22 cellular contexts compared by ENCODE assay signal in genomic region chr17:46930083-46930482, GRCh38. TPM values are rescaled to one million over a fixed set of nuclear protein-coding genes. Genes with fewer than 3 reads are reported as not detected.
DNase-seq lines count a peak whose midpoint lies in the region; ATAC-seq, FAIRE-seq and TF ChIP-seq lines count a peak whose summit lies in the region.
"Had no signal": no experiment of that assay in that cellular context is flagged by ENCODE, and none has a peak within 500 bp of the region (broad histone marks: within the 10 kb centered on the region; RNA-seq: fewer than 3 reads in every experiment).

No MANE protein-coding gene starts in this region.

- no peak overlapping the region for H3K9ac ChIP-seq in mammary epithelial cell (ENCODE audit: insufficient read depth, low read length)
- peak overlapping the region; percentile 36 for H3K9ac ChIP-seq in endothelial cell of umbilical vein (replicated peaks; ENCODE audit: extremely low read depth, insufficient read depth, low read length)

- peaks cover 41% of the 10 kb centered on the region for H3K36me3 Mint-ChIP-seq in nephron progenitor cell (ENCODE audit: low read depth)

- no peaks in the 10 kb centered on the region for H3K9me1 ChIP-seq in endothelial cell of umbilical vein (replicated peaks; ENCODE audit: control insufficient read depth, extremely low read depth, insufficient read depth, low read length)

- peaks cover 14% of the 10 kb centered on the region for H3K4me1 Mint-ChIP-seq in nephron progenitor cell

- H3K27ac Mint-ChIP-seq in nephron progenitor cell, result peak overlapping the region; percentile 89
- H3K27ac Mint-ChIP-seq: CD8-positive, alpha-beta T cell had no signal

- no TSS peak for BruUV-seq in mammary epithelial cell (replicated peaks; lab: Mats Ljungman, UMichigan)
- no TSS peak for BruUV-seq in endothelial cell of umbilical vein (replicated peaks; lab: Mats Ljungman, UMichigan)

- no peak overlapping the region for H3K4me3 Mint-ChIP-seq in nephron progenitor cell
- H3K4me3 Mint-ChIP-seq: CD8-positive, alpha-beta T cell had no signal

- H3K79me2 ChIP-seq in mammary epithelial cell (ENCODE audit: insufficient read depth, low read length) (peaks cover 53% of the 10 kb centered on the region), endothelial cell of umbilical vein (ENCODE audit: control insufficient read depth, insufficient read depth, low read length) (peaks cover 52% of the 10 kb centered on the region)

- H3K27ac ChIP-seq in mammary epithelial cell (ENCODE audit: insufficient read depth, low read depth, low read length), result peak overlapping the region; percentile 43
- no peak overlapping the region for H3K27ac ChIP-seq in breast epithelium
- H3K27ac ChIP-seq in endothelial cell of umbilical vein (ENCODE audit: insufficient read depth, low read depth, low read length), result peak overlapping the region; percentile 77
- H3K27ac ChIP-seq: 22Rv1, HL-60 had no signal

- peaks cover 27% of the 10 kb centered on the region for H3K36me3 ChIP-seq in mammary epithelial cell (ENCODE audit: insufficient read depth, low read length)
- H3K36me3 ChIP-seq in breast epithelium, result peaks cover 6% of the 10 kb centered on the region
- peaks cover 23 to 24% of the 10 kb centered on the region in 2 experiments for H3K36me3 ChIP-seq in endothelial cell of umbilical vein (ENCODE audit: control insufficient read depth in 2 of 2, extremely low read depth in 1 of 2, insufficient read depth in 2 of 2, low read length in 2 of 2)

- dilution Hi-C loops in mammary epithelial cell (cut with HindIII; ENCODE audit: low sequenced_read_pairs) (no loop called here), endothelial cell of umbilical vein (cut with MboI; ENCODE audit: extremely low pct_ligation_motif_present, low sequenced_read_pairs) (no loop called here)

- H3K9me3 Mint-ChIP-seq in nephron progenitor cell, result no peaks in the 10 kb centered on the region
- H3K9me3 Mint-ChIP-seq: CD8-positive, alpha-beta T cell had no signal

- CTCF ChIA-PET in mammary epithelial cell (lab: Charles Lee; ENCODE audit: low non-redundant PET), result no interaction called here
- CTCF ChIA-PET in endothelial cell of umbilical vein (lab: Charles Lee), result interaction anchor here (0.7 to 5.4 kb wide), 4 partner anchors 9 to 88 kb away, joined by 3 to 36 read pairs (median 4); no protein-coding TSS in a partner anchor

- H3K27me3 Mint-ChIP-seq in nephron progenitor cell (ENCODE audit: low read depth, poor library complexity), result no peaks in the 10 kb centered on the region

- in situ Hi-C loops in mammary epithelial cell (cut with MboI; ENCODE audit: low sequenced_read_pairs in 2 of 2), result no loop called here

- no peak for TF ChIP-seq CTCF in mammary epithelial cell (conservative IDR thresholded peaks at IDR 0.05 in 1 of 2, IDR thresholded peaks at IDR 0.05 in 1 of 2; ENCODE audit: extremely low read depth in 1 of 2, insufficient read depth in 1 of 2, low read depth in 1 of 2, low read length in 2 of 2)
- TF ChIP-seq CTCF in breast epithelium (IDR thresholded peaks at IDR 0.05), result no peak
- no peak for TF ChIP-seq CTCF in endothelial cell of umbilical vein (IDR thresholded peaks at IDR 0.05; ENCODE audit: extremely low read depth in 1 of 2, insufficient read depth in 1 of 2, low read depth in 1 of 2, low read length in 2 of 2)
- no peak for TF ChIP-seq CTCF in nephron progenitor cell (IDR thresholded peaks at IDR 0.05)

- H3K4me3 ChIP-seq in mammary epithelial cell (replicated peaks in 1 of 3; ENCODE audit: insufficient read depth in 1 of 3, low read depth in 2 of 3, low read length in 3 of 3), result no peak overlapping the region
- no peak overlapping the region for H3K4me3 ChIP-seq in breast epithelium
- H3K4me3 ChIP-seq in endothelial cell of umbilical vein (replicated peaks in 1 of 3; ENCODE audit: insufficient read depth in 1 of 3, low read depth in 1 of 3, low read length in 3 of 3), result no peak overlapping the region
- H3K4me3 ChIP-seq: K562 had no signal

- no peak overlapping the region for H2AFZ ChIP-seq in mammary epithelial cell (ENCODE audit: low read depth, low read length)
- H2AFZ ChIP-seq in endothelial cell of umbilical vein (ENCODE audit: low read depth, low read length), result no peak overlapping the region

- H3K27me3 ChIP-seq in mammary epithelial cell (ENCODE audit: insufficient read depth, low read length), result no peaks in the 10 kb centered on the region
- H3K27me3 ChIP-seq in breast epithelium, result no peaks in the 10 kb centered on the region
- H3K27me3 ChIP-seq in endothelial cell of umbilical vein (ENCODE audit: control insufficient read depth in 2 of 2, insufficient read depth in 2 of 2, low read length in 2 of 2), result no peaks in the 10 kb centered on the region

- no peak for ATAC-seq in HG02798 (IDR thresholded peaks at IDR 0.05; ENCODE audit: poor library complexity, unreplicated experiment)
- ATAC-seq in HG03378 (IDR thresholded peaks at IDR 0.05; ENCODE audit: unreplicated experiment), result no peak
- ATAC-seq: CD8-positive, alpha-beta T cell; K562 had no signal

- H4K20me1 ChIP-seq in mammary epithelial cell (ENCODE audit: insufficient read depth, low read length) (peaks cover 2% of the 10 kb centered on the region), endothelial cell of umbilical vein (replicated peaks; ENCODE audit: control insufficient read depth, extremely low read depth, insufficient read depth, low read length) (no peaks in the 10 kb centered on the region)

- TF ChIP-seq POLR2A in breast epithelium (IDR thresholded peaks at IDR 0.05) (no peak), endothelial cell of umbilical vein (IDR thresholded peaks at IDR 0.05; ENCODE audit: low read depth, low read length) (no peak)

- H3K9me3 ChIP-seq in mammary epithelial cell (replicated peaks; ENCODE audit: insufficient read depth, low read length) (no peaks in the 10 kb centered on the region), breast epithelium (no peaks in the 10 kb centered on the region), endothelial cell of umbilical vein (replicated peaks; ENCODE audit: control insufficient read depth, insufficient read depth, low read length) (no peaks in the 10 kb centered on the region)

- POLR2A ChIA-PET in endothelial cell of umbilical vein (lab: Charles Lee), result no interaction called here

- H3K4me1 ChIP-seq in mammary epithelial cell (ENCODE audit: insufficient read depth, low read length), result peaks cover 19% of the 10 kb centered on the region
- H3K4me1 ChIP-seq in breast epithelium, result no peaks in the 10 kb centered on the region
- H3K4me1 ChIP-seq in endothelial cell of umbilical vein (ENCODE audit: control insufficient read depth, extremely low read depth, insufficient read depth, low read length), result peaks cover 36% of the 10 kb centered on the region

- H3K4me2 ChIP-seq in mammary epithelial cell (ENCODE audit: insufficient read depth, low read depth, low read length), result no peak overlapping the region
- H3K4me2 ChIP-seq in endothelial cell of umbilical vein (ENCODE audit: insufficient read depth, low read length), result no peak overlapping the region

- DNase-seq in mammary epithelial cell (no peak), breast epithelium (ENCODE audit: low spot score in 2 of 2) (no peak), endothelial cell of umbilical vein (ENCODE audit: low read depth, low spot score) (no peak), nephron progenitor cell (no peak), NCI-H2029 treated with DMSO at 0.1 percent for 48 hours (lab: John Stamatoyannopoulos, UW) (no peak)
- no peak for DNase-seq in activated T-cell treated with anti-CD3 and anti-CD28 coated beads, Interleukin-2, amount 50 U/mL, for 1 hour
- DNase-seq: CD8-positive, alpha-beta T cell; DMS79; HCEC 1CT; NCI-H1417 treated with DMSO at 0.1 percent for 48 hours; NCI-H2029; NCI-H748 treated with DMSO at 0.1 percent for 48 hours; OCI-M1; RPMI8226 had no signal

- intact Hi-C loops in mammary epithelial cell (cut with micrococcal nuclease), result no loop called here
- intact Hi-C loops in breast epithelium (cut with DNase I; ENCODE audit: low total_unique reads), result no loop called here
- intact Hi-C loops in endothelial cell of umbilical vein (cut with micrococcal nuclease), result no loop called here

- FAIRE-seq in endothelial cell of umbilical vein (lab: Jason Lieb, UNC), result no peak
- FAIRE-seq: D721Med, K562 had no signal

- 93% methylated on average over 5 of the region's 6 CpGs for WGBS in mammary epithelial cell (ENCODE audit: low coverage, missing lambda C conversion rate)

TF ChIP-seq in endothelial cell of umbilical vein, 7 proteins besides CTCF, POLR2A, EP300 and RAD21 (continues in another document):
- TF ChIP-seq MYC (IDR thresholded peaks at IDR 0.05; ENCODE audit: low read depth, low read length), result no peak
- TF ChIP-seq FOS (IDR thresholded peaks at IDR 0.05; ENCODE audit: borderline replicate concordance, insufficient read depth, low read length), result no peak
- no peak for TF ChIP-seq EZH2 (IDR thresholded peaks at IDR 0.05; ENCODE audit: borderline replicate concordance, low read depth, low read length, severe bottlenecking)

RNA-seq across cellular contexts. Expression of gene GOSR2, which starts 7.1 kb away (rescaled TPM):
- total RNA-seq in mammary epithelial cell, result 10 to 100 TPM; 38.8 to 56.8 TPM
- 42.1 TPM for polyA plus RNA-seq in mammary epithelial cell
- polyA minus RNA-seq in mammary epithelial cell, result 21.1 TPM
- 10 to 100 TPM; 41.0 to 57.7 (median 50.9) TPM for total RNA-seq in breast epithelium
- total RNA-seq in endothelial cell of umbilical vein, result 53.0 and 54.7 TPM in 2 replicates
- polyA plus RNA-seq in endothelial cell of umbilical vein, result 42.9 and 48.6 TPM in 2 replicates
- 50.7 and 53.7 TPM in 2 replicates for polyA plus RNA-seq in endothelial cell of umbilical vein (2011; cell fraction: cytosol; rRNA removed)
- 72.9 and 74.5 TPM in 2 replicates for polyA plus RNA-seq in endothelial cell of umbilical vein (2011; cell fraction: nucleus; rRNA removed)
- polyA plus RNA-seq in endothelial cell of umbilical vein (2012), result 51.1 and 55.5 TPM in 2 replicates
- polyA minus RNA-seq in endothelial cell of umbilical vein, result 76.3 and 83.2 TPM in 2 replicates
- 13.9 TPM for polyA minus RNA-seq in endothelial cell of umbilical vein (2011; cell fraction: cytosol; rRNA and poly(A)+ RNA removed)
- 67.3 and 90.9 TPM in 2 replicates for polyA minus RNA-seq in endothelial cell of umbilical vein (2011; cell fraction: nucleus; rRNA and poly(A)+ RNA removed)

RNA-seq across cellular contexts. Expression of gene RPRML, which starts 49.0 kb away (rescaled TPM):
- total RNA-seq in mammary epithelial cell, result not detected
- polyA plus RNA-seq in mammary epithelial cell, result not detected
- polyA minus RNA-seq in mammary epithelial cell, result not detected
- under 1 TPM in 1 of 3 donors, not detected in 2; 0.66 TPM for total RNA-seq in breast epithelium
- not detected in 2 replicates for total RNA-seq in endothelial cell of umbilical vein
- polyA plus RNA-seq in endothelial cell of umbilical vein, result 0.08 and 0.16 TPM in 2 replicates
- polyA plus RNA-seq in endothelial cell of umbilical vein (2011; cell fraction: cytosol; rRNA removed), result 0.06 TPM in 1 of 2 replicates, not detected in the other
- not detected in 2 replicates for polyA plus RNA-seq in endothelial cell of umbilical vein (2011; cell fraction: nucleus; rRNA removed)
- not detected in 2 replicates for polyA plus RNA-seq in endothelial cell of umbilical vein (2012)
- polyA minus RNA-seq in endothelial cell of umbilical vein, result not detected in 2 replicates
- polyA minus RNA-seq in endothelial cell of umbilical vein (2011; cell fraction: cytosol; rRNA and poly(A)+ RNA removed), result not detected
- not detected in 2 replicates for polyA minus RNA-seq in endothelial cell of umbilical vein (2011; cell fraction: nucleus; rRNA and poly(A)+ RNA removed)
- total RNA-seq: CD8-positive, alpha-beta T cell; K562; NCI-H460 had no signal
- polyA plus RNA-seq: BJ, K562 had no signal

Comparison
In these comparisons a context has a peak if more than half of its experiments do, and no peak if none do; other contexts are left out.
1. H3K27ac ChIP-seq: peak in mammary epithelial cell (single experiment) and endothelial cell of umbilical vein (single experiment); none in breast epithelium (0 of 2).